Comparison of ENCODE assay signal across 8 cellular contexts in the genomic region with DNA sequence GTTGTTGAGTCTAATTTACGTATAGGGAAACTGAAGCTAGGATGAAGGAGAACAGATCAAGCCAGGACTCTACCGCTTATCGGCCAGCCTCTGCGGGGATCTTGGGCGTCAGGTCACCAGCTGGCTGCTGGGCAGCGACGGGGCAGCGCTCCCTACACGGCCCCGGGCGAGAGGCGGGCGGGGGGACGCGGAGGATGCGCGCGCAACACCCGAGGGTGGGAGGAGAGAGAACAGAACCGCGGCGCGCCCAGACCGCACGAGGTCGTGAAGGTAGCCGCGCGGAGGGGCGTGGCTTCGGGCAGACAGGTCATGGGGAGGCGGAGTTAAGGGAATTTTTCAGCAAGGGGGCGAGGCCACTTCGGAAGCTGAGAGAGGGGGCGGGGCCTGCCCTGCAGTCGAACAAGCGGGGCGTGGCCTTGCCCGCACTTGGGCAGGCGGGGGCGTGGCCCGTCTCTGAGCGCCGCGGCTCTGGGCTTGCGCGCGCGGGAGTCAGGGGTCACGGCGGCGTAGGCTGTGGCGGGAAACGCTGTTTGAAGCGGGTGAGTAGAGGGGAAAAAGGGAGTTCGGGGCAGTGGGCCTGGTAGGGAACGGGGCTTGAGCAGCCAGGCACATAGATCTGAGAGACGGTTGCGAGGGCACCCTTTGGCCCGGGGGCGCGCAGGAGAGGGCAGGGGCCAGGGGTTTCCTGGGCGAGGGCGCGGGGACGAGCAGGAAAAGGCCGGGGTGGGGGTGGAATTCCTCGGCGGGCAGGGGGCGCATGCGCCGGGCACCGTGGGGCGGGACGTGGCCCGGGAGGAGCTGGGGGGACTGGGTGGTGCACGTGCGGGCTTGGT. TPM values are rescaled to one million over a fixed set of nuclear protein-coding genes. Genes with fewer than 3 reads are reported as not detected.
DNase-seq lines count a peak whose midpoint lies in the region; ATAC-seq and TF ChIP-seq lines count a peak whose summit lies in the region.

A gene (plus strand): TSS at position 496 of the 833 bp plus-strand sequence. CDS start 14,505 bp downstream, outside the sequence.

- DNase-seq in NCI-H748 treated with DMSO at 0.1 percent for 48 hours (lab: John Stamatoyannopoulos, UW) (peak; percentile 99), left lung (peak; percentile 98 to 100)
- peak; percentile 95 to 98 for DNase-seq in activated CD4-positive, alpha-beta T cell treated with anti-CD3 and anti-CD28 coated beads, Interleukin-2, amount 50 U/mL, for 24 hours (ENCODE audit: low read depth in 1 of 2, low spot score in 1 of 2)
- peak; percentile 98 to 99 for DNase-seq in stimulated activated CD4-positive, alpha-beta T cell treated with anti-CD3 and anti-CD28 coated beads, Interleukin-2, amount 100 ng/mL, for 48 hours

- no peak for TF ChIP-seq CTCF in left lung (IDR thresholded peaks at IDR 0.05)

- H3K27ac ChIP-seq in BLaER1 treated with 17β-estradiol and CSF1 and Interleukin-3, amounts not matched to agents 10 nM and 100 nM = peak within 1 kb of the TSS; percentile 49 to 94 (median 86); a peak in 21 of 22 replicates
- H3K27ac ChIP-seq in left lung = peak within 1 kb of the TSS; percentile 83 to 86

- peak within 1 kb of the TSS; percentile 94 for H3K27ac Mint-ChIP-seq in dendritic cell treated with granulocyte-macrophage colony-stimulating factor and Interleukin-4, amounts not matched to agents 40 ng/mL and 50 ng/mL, for 4 days

- peaks cover 67% of the 10 kb centered on the region for H3K36me3 Mint-ChIP-seq in dendritic cell treated with granulocyte-macrophage colony-stimulating factor and Interleukin-4, amounts not matched to agents 40 ng/mL and 50 ng/mL, for 4 days (ENCODE audit: low read depth)

- peak within 1 kb of the TSS; percentile 87 for H3K4me3 Mint-ChIP-seq in dendritic cell treated with granulocyte-macrophage colony-stimulating factor and Interleukin-4, amounts not matched to agents 40 ng/mL and 50 ng/mL, for 4 days

- peaks cover 0 to 2% (median 0%) of the 10 kb centered on the region in 11 experiments; a peak in 6 of 22 replicates for H3K9me3 ChIP-seq in BLaER1 treated with 17β-estradiol and CSF1 and Interleukin-3, amounts not matched to agents 10 nM and 100 nM (replicated peaks in 1 of 11)
- H3K9me3 ChIP-seq in left lung = no peaks in the 10 kb centered on the region

- H3K4me2 ChIP-seq in BLaER1 treated with 17β-estradiol and CSF1 and Interleukin-3, amounts not matched to agents 10 nM and 100 nM = peak within 1 kb of the TSS; percentile 89 to 100 (median 98)

- H3K4me3 ChIP-seq in BLaER1 treated with 17β-estradiol and CSF1 and Interleukin-3, amounts not matched to agents 10 nM and 100 nM = peak within 1 kb of the TSS; percentile 66 to 80 (median 72)
- H3K4me3 ChIP-seq in left lung = peak within 1 kb of the TSS; percentile 53 to 66

- ATAC-seq in GM19372 (IDR thresholded peaks at IDR 0.05; ENCODE audit: low read depth, unreplicated experiment) (peak; percentile 89), HG03558 (IDR thresholded peaks at IDR 0.05; ENCODE audit: extremely low read depth, unreplicated experiment) (peak; percentile 65), left lung (peak; percentile 94)

- peaks cover 36 to 75% (median 73%) of the 10 kb centered on the region in 11 experiments for H3K36me3 ChIP-seq in BLaER1 treated with 17β-estradiol and CSF1 and Interleukin-3, amounts not matched to agents 10 nM and 100 nM
- H3K36me3 ChIP-seq in left lung = peaks cover 0 to 41% of the 10 kb centered on the region in 2 donors

- peak within 1 kb of the TSS; percentile 82 to 92 (median 87) for H3K9ac ChIP-seq in BLaER1 treated with 17β-estradiol and CSF1 and Interleukin-3, amounts not matched to agents 10 nM and 100 nM

- peaks cover 23 to 87% (median 55%) of the 10 kb centered on the region in 11 experiments; a peak in 21 of 22 replicates for H4K20me1 ChIP-seq in BLaER1 treated with 17β-estradiol and CSF1 and Interleukin-3, amounts not matched to agents 10 nM and 100 nM

- peaks cover 78% of the 10 kb centered on the region for H3K4me1 Mint-ChIP-seq in dendritic cell treated with granulocyte-macrophage colony-stimulating factor and Interleukin-4, amounts not matched to agents 40 ng/mL and 50 ng/mL, for 4 days (ENCODE audit: low read depth)

- H3K27me3 ChIP-seq in BLaER1 treated with 17β-estradiol and CSF1 and Interleukin-3, amounts not matched to agents 10 nM and 100 nM = no peaks in the 10 kb centered on the region
- no peaks in the 10 kb centered on the region for H3K27me3 ChIP-seq in left lung

- peaks cover 27 to 46% (median 36%) of the 10 kb centered on the region in 10 experiments for H3K4me1 ChIP-seq in BLaER1 treated with 17β-estradiol and CSF1 and Interleukin-3, amounts not matched to agents 10 nM and 100 nM
- H3K4me1 ChIP-seq in left lung = peaks cover 4 to 58% of the 10 kb centered on the region in 2 donors

- H3K27me3 Mint-ChIP-seq in dendritic cell treated with granulocyte-macrophage colony-stimulating factor and Interleukin-4, amounts not matched to agents 40 ng/mL and 50 ng/mL, for 4 days = no peaks in the 10 kb centered on the region

- no peaks in the 10 kb centered on the region for H3K9me3 Mint-ChIP-seq in dendritic cell treated with granulocyte-macrophage colony-stimulating factor and Interleukin-4, amounts not matched to agents 40 ng/mL and 50 ng/mL, for 4 days

- intact Hi-C loops in dendritic cell treated with granulocyte-macrophage colony-stimulating factor and Interleukin-4, amounts not matched to agents 40 ng/mL and 50 ng/mL, for 4 days (cut with micrococcal nuclease) = loop anchor here (1.0 kb wide), 2 partner anchors 8 to 47 kb away; a partner anchor contains a TSS
- intact Hi-C loops in left lung (cut with DNase I) = no loop called here

RNA-seq across cellular contexts. Expression of the gene that starts here (rescaled TPM):
- total RNA-seq in left lung = 10 to 100 TPM; 38.3 to 58.3 TPM

Comparison
In these comparisons a context has a peak if more than half of its experiments do, and no peak if none do; other contexts are left out.
1. Peak in every context shown above with its lines: DNase-seq, ATAC-seq, H3K4me3 ChIP-seq and H3K27ac ChIP-seq.